10 cellular contexts compared by ENCODE assay signal in genomic region chr9:96646081-96646991, GRCh38. TPM values are rescaled to one million over a fixed set of nuclear protein-coding genes. Genes with fewer than 3 reads are reported as not detected.
DNase-seq lines count a peak whose midpoint lies in the region; ATAC-seq and TF ChIP-seq lines count a peak whose summit lies in the region.
"Had no signal": no experiment of that assay in that cellular context is flagged by ENCODE, and none has a peak within 500 bp of the region (broad histone marks: within the 10 kb centered on the region; RNA-seq: fewer than 3 reads in every experiment).

No MANE protein-coding gene starts in this region.

- H3K27me3 ChIP-seq in BJ (ENCODE audit: control insufficient read depth, insufficient read depth, low read length): no peaks in the 10 kb centered on the region

- H3K9me3 Mint-ChIP-seq in endothelial cell (ENCODE audit: unreplicated experiment): no peaks in the 10 kb centered on the region

- DNase-seq in BJ (ENCODE audit: low read depth) (peak; percentile 83), NB4 (ENCODE audit: low read depth) (peak; percentile 88), endothelial cell (ENCODE audit: low spot score) (no peak), omental fat pad (ENCODE audit: low spot score) (no peak), NCI-H1436 treated with DMSO at 0.1 percent for 48 hours (lab: John Stamatoyannopoulos, UW) (no peak), NCI-H2196 (lab: John Stamatoyannopoulos, UW; ENCODE audit: unreplicated experiment) (no peak)
- no peak for DNase-seq in stimulated activated CD4-positive, alpha-beta T cell treated with anti-CD3 and anti-CD28 coated beads, Interleukin-12 subunit alpha, Interleukin-12 subunit beta, amount 100 ng/mL, for 4 hours
- DNase-seq: activated T-cell treated with anti-CD3 and anti-CD28 coated beads for 4 hours; stimulated activated naive CD4-positive, alpha-beta T cell had no signal

- H3K4me1 Mint-ChIP-seq in endothelial cell (ENCODE audit: unreplicated experiment): no peaks in the 10 kb centered on the region

- H3K4me3 ChIP-seq in BJ (ENCODE audit: low read depth, low read length) (no peak overlapping the region), NB4 (ENCODE audit: low read depth, low read length) (peak overlapping the region; percentile 44)

- H3K36me3 ChIP-seq in BJ (ENCODE audit: control insufficient read depth, insufficient read depth, low read length): peaks cover 5% of the 10 kb centered on the region

- peaks cover 23% of the 10 kb centered on the region for H3K36me3 Mint-ChIP-seq in endothelial cell (ENCODE audit: low read depth, unreplicated experiment)

- TF ChIP-seq CTCF in BJ (IDR thresholded peaks at IDR 0.05; ENCODE audit: insufficient read depth, low read depth, low read length) (no peak), NB4 (IDR thresholded peaks at IDR 0.05; ENCODE audit: low read depth, low read length) (no peak), endothelial cell (IDR thresholded peaks at IDR 0.05; ENCODE audit: unreplicated experiment) (no peak), omental fat pad (IDR thresholded peaks at IDR 0.05) (no peak)

- POLR2A ChIA-PET in BJ (lab: Charles Lee): no interaction called here

- TF ChIP-seq POLR2A in NB4 (IDR thresholded peaks at IDR 0.05; ENCODE audit: extremely low read depth, insufficient read length): no peak

- H3K4me3 Mint-ChIP-seq in endothelial cell (ENCODE audit: unreplicated experiment): peak overlapping the region; percentile 7

- CTCF ChIA-PET in BJ (lab: Yijun Ruan, JAX): interaction anchor here (0.6 kb wide), 1 partner anchor 132 kb away, joined by 4 read pairs; no protein-coding TSS in a partner anchor

- H3K27me3 Mint-ChIP-seq in endothelial cell (ENCODE audit: unreplicated experiment): no peaks in the 10 kb centered on the region

- ATAC-seq in omental fat pad (ENCODE audit: low FRiP score): peak; percentile 65
- ATAC-seq in HG02763 (IDR thresholded peaks at IDR 0.05; ENCODE audit: unreplicated experiment): no peak

- no peak overlapping the region for H3K27ac Mint-ChIP-seq in endothelial cell (ENCODE audit: unreplicated experiment)

RNA-seq across cellular contexts. Expression of gene PRXL2C, which starts 8.8 kb away (rescaled TPM):
- polyA plus RNA-seq in BJ (2011; rRNA removed): 10.6 and 13.1 TPM in 2 replicates
- 7.8 and 10.0 TPM in 2 replicates for polyA minus RNA-seq in BJ (2011; rRNA and poly(A)+ RNA removed)
- total RNA-seq in endothelial cell (ENCODE audit: unreplicated experiment) (17.5 TPM), omental fat pad (10 to 100 TPM; 16.2 to 31.3 (median 28.0) TPM)

RNA-seq across cellular contexts. Expression of gene CDC14B, which starts 26.7 kb away (rescaled TPM):
- polyA plus RNA-seq in BJ (2011; rRNA removed): 12.1 and 13.9 TPM in 2 replicates
- 15.9 and 16.6 TPM in 2 replicates for polyA minus RNA-seq in BJ (2011; rRNA and poly(A)+ RNA removed)
- 21.4 TPM for total RNA-seq in endothelial cell (ENCODE audit: unreplicated experiment)
- total RNA-seq in omental fat pad: 10 to 100 TPM; 14.4 to 40.5 (median 21.5) TPM

Comparison
In these comparisons a context has a peak if more than half of its experiments do, and no peak if none do; other contexts are left out.
1. DNase-seq: peak in BJ (single experiment) and NB4 (single experiment); none in endothelial cell (single experiment), omental fat pad (single experiment), NCI-H1436 treated with DMSO at 0.1 percent for 48 hours (single experiment), stimulated activated CD4-positive, alpha-beta T cell treated with anti-CD3 and anti-CD28 coated beads, Interleukin-12 subunit alpha, Interleukin-12 subunit beta, amount 100 ng/mL, for 4 hours (single experiment) and NCI-H2196 (single experiment).